1 cellular context compared by ENCODE assay signal in genomic region chr9:137739371-137739915, GRCh38.
TF ChIP-seq lines count a peak whose summit lies in the region.

No MANE protein-coding gene starts in this region.

TF ChIP-seq in GM12878, 131 proteins besides CTCF, POLR2A, EP300 and RAD21 (continued from another document):
- no peak for TF ChIP-seq STAT3 (IDR thresholded peaks at IDR 0.05; ENCODE audit: low read depth, low read length)
